In the genomic region with DNA sequence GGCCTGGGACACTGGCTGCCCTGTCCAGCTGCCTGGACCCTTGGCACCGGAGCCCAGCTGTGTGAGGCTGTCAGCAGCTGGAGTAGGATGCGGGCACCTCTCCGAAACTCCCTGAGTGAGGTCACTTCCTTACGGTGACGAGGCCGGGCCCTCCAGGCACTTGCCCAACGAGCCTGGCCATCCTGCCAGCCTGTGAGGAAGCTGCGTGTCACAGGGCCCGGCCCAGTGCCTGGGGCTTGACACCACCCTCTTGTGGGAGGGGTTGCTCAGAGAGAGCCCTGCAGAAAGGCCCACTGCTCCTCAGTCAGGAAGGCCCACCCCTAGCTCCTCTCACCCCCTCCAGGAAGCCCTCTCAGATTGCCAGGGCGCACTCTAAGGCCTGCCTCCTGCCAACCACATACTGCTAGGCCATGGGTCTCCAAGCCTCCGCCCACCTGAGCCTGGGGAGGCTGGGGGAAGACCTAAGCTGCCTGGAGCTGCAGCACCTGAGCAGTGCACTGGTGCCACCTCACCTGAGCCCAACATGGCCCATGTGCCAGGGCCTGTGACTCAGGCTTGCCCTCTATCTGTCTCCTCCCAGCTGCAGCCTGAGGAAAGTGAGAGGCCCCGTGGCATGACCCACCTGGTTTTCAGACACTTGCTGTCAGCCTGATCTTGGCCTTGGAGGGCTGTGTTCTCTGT, we compare ENCODE assay signal across 1 cellular context.
TF ChIP-seq lines count a peak whose summit lies in the region.

No MANE protein-coding gene starts in this region.

TF ChIP-seq in GM23338, 12 proteins besides CTCF, POLR2A, EP300 and RAD21 (continued from another document):
- TF ChIP-seq, protein P1, sequence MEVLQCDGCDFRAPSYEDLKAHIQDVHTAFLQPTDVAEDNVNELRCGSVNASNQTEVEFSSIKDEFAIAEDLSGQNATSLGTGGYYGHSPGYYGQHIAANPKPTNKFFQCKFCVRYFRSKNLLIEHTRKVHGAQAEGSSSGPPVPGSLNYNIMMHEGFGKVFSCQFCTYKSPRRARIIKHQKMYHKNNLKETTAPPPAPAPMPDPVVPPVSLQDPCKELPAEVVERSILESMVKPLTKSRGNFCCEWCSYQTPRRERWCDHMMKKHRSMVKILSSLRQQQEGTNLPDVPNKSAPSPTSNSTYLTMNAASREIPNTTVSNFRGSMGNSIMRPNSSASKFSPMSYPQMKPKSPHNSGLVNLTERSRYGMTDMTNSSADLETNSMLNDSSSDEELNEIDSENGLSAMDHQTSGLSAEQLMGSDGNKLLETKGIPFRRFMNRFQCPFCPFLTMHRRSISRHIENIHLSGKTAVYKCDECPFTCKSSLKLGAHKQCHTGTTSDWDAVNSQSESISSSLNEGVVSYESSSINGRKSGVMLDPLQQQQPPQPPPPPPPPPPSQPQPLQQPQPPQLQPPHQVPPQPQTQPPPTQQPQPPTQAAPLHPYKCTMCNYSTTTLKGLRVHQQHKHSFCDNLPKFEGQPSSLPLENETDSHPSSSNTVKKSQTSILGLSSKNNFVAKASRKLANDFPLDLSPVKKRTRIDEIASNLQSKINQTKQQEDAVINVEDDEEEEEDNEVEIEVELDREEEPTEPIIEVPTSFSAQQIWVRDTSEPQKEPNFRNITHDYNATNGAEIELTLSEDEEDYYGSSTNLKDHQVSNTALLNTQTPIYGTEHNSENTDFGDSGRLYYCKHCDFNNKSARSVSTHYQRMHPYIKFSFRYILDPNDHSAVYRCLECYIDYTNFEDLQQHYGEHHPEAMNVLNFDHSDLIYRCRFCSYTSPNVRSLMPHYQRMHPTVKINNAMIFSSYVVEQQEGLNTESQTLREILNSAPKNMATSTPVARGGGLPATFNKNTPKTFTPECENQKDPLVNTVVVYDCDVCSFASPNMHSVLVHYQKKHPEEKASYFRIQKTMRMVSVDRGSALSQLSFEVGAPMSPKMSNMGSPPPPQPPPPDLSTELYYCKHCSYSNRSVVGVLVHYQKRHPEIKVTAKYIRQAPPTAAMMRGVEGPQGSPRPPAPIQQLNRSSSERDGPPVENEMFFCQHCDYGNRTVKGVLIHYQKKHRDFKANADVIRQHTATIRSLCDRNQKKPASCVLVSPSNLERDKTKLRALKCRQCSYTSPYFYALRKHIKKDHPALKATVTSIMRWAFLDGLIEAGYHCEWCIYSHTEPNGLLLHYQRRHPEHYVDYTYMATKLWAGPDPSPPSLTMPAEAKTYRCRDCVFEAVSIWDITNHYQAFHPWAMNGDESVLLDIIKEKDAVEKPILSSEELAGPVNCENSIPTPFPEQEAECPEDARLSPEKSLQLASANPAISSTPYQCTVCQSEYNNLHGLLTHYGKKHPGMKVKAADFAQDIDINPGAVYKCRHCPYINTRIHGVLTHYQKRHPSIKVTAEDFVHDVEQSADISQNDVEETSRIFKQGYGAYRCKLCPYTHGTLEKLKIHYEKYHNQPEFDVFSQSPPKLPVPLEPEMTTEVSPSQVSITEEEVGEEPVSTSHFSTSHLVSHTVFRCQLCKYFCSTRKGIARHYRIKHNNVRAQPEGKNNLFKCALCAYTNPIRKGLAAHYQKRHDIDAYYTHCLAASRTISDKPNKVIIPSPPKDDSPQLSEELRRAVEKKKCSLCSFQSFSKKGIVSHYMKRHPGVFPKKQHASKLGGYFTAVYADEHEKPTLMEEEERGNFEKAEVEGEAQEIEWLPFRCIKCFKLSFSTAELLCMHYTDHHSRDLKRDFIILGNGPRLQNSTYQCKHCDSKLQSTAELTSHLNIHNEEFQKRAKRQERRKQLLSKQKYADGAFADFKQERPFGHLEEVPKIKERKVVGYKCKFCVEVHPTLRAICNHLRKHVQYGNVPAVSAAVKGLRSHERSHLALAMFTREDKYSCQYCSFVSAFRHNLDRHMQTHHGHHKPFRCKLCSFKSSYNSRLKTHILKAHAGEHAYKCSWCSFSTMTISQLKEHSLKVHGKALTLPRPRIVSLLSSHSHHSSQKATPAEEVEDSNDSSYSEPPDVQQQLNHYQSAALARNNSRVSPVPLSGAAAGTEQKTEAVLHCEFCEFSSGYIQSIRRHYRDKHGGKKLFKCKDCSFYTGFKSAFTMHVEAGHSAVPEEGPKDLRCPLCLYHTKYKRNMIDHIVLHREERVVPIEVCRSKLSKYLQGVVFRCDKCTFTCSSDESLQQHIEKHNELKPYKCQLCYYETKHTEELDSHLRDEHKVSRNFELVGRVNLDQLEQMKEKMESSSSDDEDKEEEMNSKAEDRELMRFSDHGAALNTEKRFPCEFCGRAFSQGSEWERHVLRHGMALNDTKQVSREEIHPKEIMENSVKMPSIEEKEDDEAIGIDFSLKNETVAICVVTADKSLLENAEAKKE (CRISPR knock-in tag; IDR thresholded peaks at IDR 0.05), result no peak
- TF ChIP-seq JUNB (IDR thresholded peaks at IDR 0.05; ENCODE audit: unreplicated experiment) (no peak), STAT1 (IDR thresholded peaks at IDR 0.05; ENCODE audit: unreplicated experiment) (no peak), ZNF114 (CRISPR knock-in tag; IDR thresholded peaks at IDR 0.05) (no peak)
